In genomic region chr2:8394131-8394530, GRCh38 we compare ENCODE assay signal across 20 cellular contexts.
DNase-seq lines count a peak whose midpoint lies in the region; ATAC-seq and TF ChIP-seq lines count a peak whose summit lies in the region.
"Had no signal": no experiment of that assay in that cellular context is flagged by ENCODE, and none has a peak within 500 bp of the region (broad histone marks: within the 10 kb centered on the region; RNA-seq: fewer than 3 reads in every experiment).

No MANE protein-coding gene starts in this region.

- no peaks in the 10 kb centered on the region for H3K9me3 ChIP-seq in esophagus muscularis mucosa
- H3K9me3 ChIP-seq: BE2C, Peyer's patch had no signal

- TF ChIP-seq EP300 in esophagus muscularis mucosa (IDR thresholded peaks at IDR 0.05), result no peak

- H3K4me3 ChIP-seq in esophagus muscularis mucosa, result no peak overlapping the region
- H3K4me3 ChIP-seq: K562, Peyer's patch had no signal

- DNase-seq in GDM1 (lab: John Stamatoyannopoulos, UW) (peak; percentile 20), NOMO-1 (lab: John Stamatoyannopoulos, UW; ENCODE audit: unreplicated experiment in 2 of 2) (peak; percentile 20 to 47), esophagus muscularis mucosa (ENCODE audit: extremely low spot score) (peak; percentile 77), NCI-H774 (lab: John Stamatoyannopoulos, UW) (no peak), inferior parietal cortex (ENCODE audit: extremely low spot score) (no peak)
- DNase-seq in stimulated activated CD4-positive, alpha-beta T cell treated with anti-CD3 and anti-CD28 coated beads, Interleukin-4, amount 100 ng/mL, for 4 hours, result no peak
- DNase-seq: BE2C, MM.1S, NCI-H1417 treated with DMSO at 0.1 percent for 48 hours, NCI-H2029 treated with DMSO at 0.1 percent for 48 hours, NCI-H2227 treated with DMSO at 0.1 percent for 48 hours, NCI-H526, Peyer's patch, Right ventricle myocardium superior, T-helper 2 cell had no signal

- no peak overlapping the region for H3K27ac ChIP-seq in esophagus muscularis mucosa (replicated peaks in 1 of 4)
- H3K27ac ChIP-seq: HL-60, Peyer's patch had no signal

- intact Hi-C loops in esophagus muscularis mucosa (cut with DNase I), result no loop called here

- no peak for TF ChIP-seq POLR2A in esophagus muscularis mucosa (IDR thresholded peaks at IDR 0.05; ENCODE audit: low read depth)

- H3K27me3 ChIP-seq in esophagus muscularis mucosa, result no peaks in the 10 kb centered on the region
- H3K27me3 ChIP-seq: BE2C, Peyer's patch had no signal

- no peak for TF ChIP-seq CTCF in esophagus muscularis mucosa (IDR thresholded peaks at IDR 0.05)

- H3K4me1 ChIP-seq in esophagus muscularis mucosa, result no peaks in the 10 kb centered on the region
- H3K4me1 ChIP-seq: Peyer's patch had no signal

- ATAC-seq in HG03045 (IDR thresholded peaks at IDR 0.05; ENCODE audit: unreplicated experiment), result no peak
- ATAC-seq: HCT116, K562, SK-N-SH treated with all-trans-retinoic acid at 6 μM for 48 hours had no signal

- H3K36me3 ChIP-seq in esophagus muscularis mucosa, result no peaks in the 10 kb centered on the region
- H3K36me3 ChIP-seq: BE2C, Peyer's patch had no signal

- 97% methylated on average over 5 of the region's 5 CpGs for WGBS in esophagus muscularis mucosa

Comparison
In these comparisons a context has a peak if more than half of its experiments do, and no peak if none do; other contexts are left out.
1. DNase-seq: peak in GDM1 (single experiment), NOMO-1 (2 of 2) and esophagus muscularis mucosa (single experiment); none in stimulated activated CD4-positive, alpha-beta T cell treated with anti-CD3 and anti-CD28 coated beads, Interleukin-4, amount 100 ng/mL, for 4 hours (0 of 2), NCI-H774 (single experiment) and inferior parietal cortex (single experiment).